Comparison of ENCODE assay signal across 17 cellular contexts in genomic region chr13:92460479-92460878, GRCh38.
"Had no signal": no experiment of that assay in that cellular context is flagged by ENCODE, and none has a peak within 500 bp of the region (broad histone marks: within the 10 kb centered on the region; RNA-seq: fewer than 3 reads in every experiment).

No MANE protein-coding gene starts in this region.

- H3K4me1 ChIP-seq: ascending aorta, esophagus muscularis mucosa had no signal

- H2AFZ ChIP-seq: neural progenitor cell had no signal

- H3K4me3 ChIP-seq: ascending aorta, esophagus muscularis mucosa, lung, neural progenitor cell, ovary, sigmoid colon had no signal

- H3K4me2 ChIP-seq: neural progenitor cell had no signal

- H3K9me3 ChIP-seq: ascending aorta, esophagus muscularis mucosa, ovary, sigmoid colon had no signal

- ATAC-seq: activated CD4-positive, CD25-positive, alpha-beta regulatory T cell treated with anti-CD3 and anti-CD28 coated beads, Interleukin-2, amount 50 U/mL, for 24 hours; activated naive CD8-positive, alpha-beta T cell treated with anti-CD3 and anti-CD28 coated beads, Interleukin-2, amount 50 U/mL, for 24 hours; activated T-helper 17 cell treated with anti-CD3 and anti-CD28 coated beads, Interleukin-2, amount 50 U/mL, for 72 hours; stimulated activated effector memory CD8-positive, alpha-beta T cell treated with anti-CD3 and anti-CD28 coated beads, Interleukin-12 subunit alpha, Interleukin-12 subunit beta, amount 100 ng/mL, for 72 hours; T-cell had no signal

- H3K9ac ChIP-seq: neural progenitor cell had no signal

- H3K27ac ChIP-seq: ascending aorta, esophagus muscularis mucosa, neural progenitor cell, ovary, sigmoid colon had no signal

- DNase-seq: activated naive CD4-positive, alpha-beta T cell treated with Interleukin-2 at 50 U/mL for 16 hours; activated naive CD8-positive, alpha-beta T cell treated with anti-CD3 and anti-CD28 coated beads, Interleukin-2, amount 50 U/mL, for 24 hours; activated T-cell treated with anti-CD3 and anti-CD28 coated beads for 4 hours; effector CD4-positive, alpha-beta T cell; midbrain; ovary; sigmoid colon; T-cell; T-helper 9 cell had no signal

- H3K27me3 ChIP-seq: ascending aorta, esophagus muscularis mucosa, neural progenitor cell, ovary, sigmoid colon had no signal

- FAIRE-seq: colon had no signal

- H3K36me3 ChIP-seq: ascending aorta, esophagus muscularis mucosa, neural progenitor cell, ovary, sigmoid colon had no signal
